ENCODE assay signal across 1 cellular context in the genomic region with DNA sequence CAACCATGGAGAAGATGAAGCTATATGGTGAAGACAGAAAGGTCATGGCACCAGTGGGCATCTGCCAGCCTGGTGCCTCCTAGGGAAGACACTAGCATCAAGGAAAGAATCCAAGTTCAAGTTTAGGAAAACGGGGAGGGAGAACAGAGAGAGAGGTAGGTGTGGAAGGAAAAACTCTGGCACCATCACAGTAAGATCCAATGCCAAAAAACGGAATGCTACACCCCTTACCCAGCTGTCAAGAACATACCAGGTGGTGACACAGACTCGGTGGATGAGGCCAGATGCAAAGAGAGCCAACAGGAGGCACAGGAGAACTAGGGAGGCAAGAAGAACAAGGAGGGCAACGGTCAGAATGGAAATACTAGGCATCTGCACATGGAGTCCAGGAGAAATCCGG.
TF ChIP-seq lines count a peak whose summit lies in the region.

No MANE protein-coding gene starts in this region.

TF ChIP-seq in SK-N-SH, 30 proteins besides CTCF, POLR2A, EP300 and RAD21:
- TF ChIP-seq NFIC (IDR thresholded peaks at IDR 0.05; ENCODE audit: borderline replicate concordance) (no peak), FOXM1 (IDR thresholded peaks at IDR 0.05; ENCODE audit: low read depth) (no peak), SMC3 (IDR thresholded peaks at IDR 0.05; ENCODE audit: low read depth, low read length) (no peak), MEF2A (IDR thresholded peaks at IDR 0.05; ENCODE audit: borderline replicate concordance, low read depth) (no peak), PBX3 (IDR thresholded peaks at IDR 0.05) (no peak), CHD2 (IDR thresholded peaks at IDR 0.05; ENCODE audit: low read length, partially characterized antibody) (no peak), TCF12 (IDR thresholded peaks at IDR 0.05) (no peak), SIN3A (IDR thresholded peaks at IDR 0.05; ENCODE audit: borderline replicate concordance, low read depth, low read length) (no peak), EZH2phosphoT487 (IDR thresholded peaks at IDR 0.05; ENCODE audit: borderline replicate concordance, low read depth) (no peak), GATA2 (CRISPR knock-in tag; IDR thresholded peaks at IDR 0.05) (no peak), FOSL2 (IDR thresholded peaks at IDR 0.05; ENCODE audit: borderline replicate concordance, low read depth) (no peak), YY1 (IDR thresholded peaks at IDR 0.05; ENCODE audit: low read depth) (no peak), NRF1 (IDR thresholded peaks at IDR 0.05; ENCODE audit: low read depth, low read length) (no peak), FOXJ3 (CRISPR knock-in tag; IDR thresholded peaks at IDR 0.05) (no peak), REST (IDR thresholded peaks at IDR 0.05; ENCODE audit: low read depth, low read length) (no peak), RCOR1 (IDR thresholded peaks at IDR 0.05; ENCODE audit: low read length) (no peak)
- TF ChIP-seq, protein P1, sequence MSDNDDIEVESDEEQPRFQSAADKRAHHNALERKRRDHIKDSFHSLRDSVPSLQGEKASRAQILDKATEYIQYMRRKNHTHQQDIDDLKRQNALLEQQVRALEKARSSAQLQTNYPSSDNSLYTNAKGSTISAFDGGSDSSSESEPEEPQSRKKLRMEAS (IDR thresholded peaks at IDR 0.05; ENCODE audit: low read depth) = no peak
